ENCODE assay signal across 8 cellular contexts in genomic region chr3:9946112-9947024, GRCh38. TPM values are rescaled to one million over a fixed set of nuclear protein-coding genes. Genes with fewer than 3 reads are reported as not detected.
DNase-seq lines count a peak whose midpoint lies in the region; ATAC-seq and TF ChIP-seq lines count a peak whose summit lies in the region.

No MANE protein-coding gene starts in this region.

- H3K27me3 Mint-ChIP-seq in CD4-positive, alpha-beta T cell, result no peaks in the 10 kb centered on the region
- H3K27me3 Mint-ChIP-seq in activated T-cell treated with anti-CD3 and anti-CD28 coated beads, Interleukin-2, amount 50 U/mL, for 4 hours (ENCODE audit: low read depth), result no peaks in the 10 kb centered on the region

- H3K36me3 ChIP-seq in NT2/D1 (ENCODE audit: insufficient read depth, insufficient read length, low read length) (peaks cover 35% of the 10 kb centered on the region), mucosa of descending colon (ENCODE audit: low read depth) (no peaks in the 10 kb centered on the region)

- H3K4me1 ChIP-seq in NT2/D1 (ENCODE audit: insufficient read depth, insufficient read length), result peaks cover 7% of the 10 kb centered on the region
- H3K4me1 ChIP-seq in mucosa of descending colon (ENCODE audit: low read depth), result no peaks in the 10 kb centered on the region

- no peaks in the 10 kb centered on the region for H3K9me3 Mint-ChIP-seq in CD4-positive, alpha-beta T cell
- no peaks in the 10 kb centered on the region for H3K9me3 Mint-ChIP-seq in activated T-cell treated with anti-CD3 and anti-CD28 coated beads, Interleukin-2, amount 50 U/mL, for 4 hours

- H3K27ac ChIP-seq in CD4-positive, alpha-beta T cell (ENCODE audit: low read depth, low read length), result peak overlapping the region; percentile 47

- H3K9ac ChIP-seq in NT2/D1 (ENCODE audit: insufficient read length, low read depth), result peak overlapping the region; percentile 97

- no peaks in the 10 kb centered on the region for H3K9me3 ChIP-seq in CD4-positive, alpha-beta T cell (ENCODE audit: control insufficient read depth, low read length)
- H3K9me3 ChIP-seq in NT2/D1 (ENCODE audit: insufficient read depth, low read length) (no peaks in the 10 kb centered on the region), mucosa of descending colon (no peaks in the 10 kb centered on the region)

- H3K27ac Mint-ChIP-seq in CD4-positive, alpha-beta T cell, result peak overlapping the region; percentile 70

- DNase-seq in CD4-positive, alpha-beta T cell, result peak; percentile 65 to 89 (median 78)
- DNase-seq in NT2/D1 (ENCODE audit: low read depth, low spot score) (peak; percentile 83), erythroblast (lab: John Stamatoyannopoulos, UW) (peak; percentile 93 to 94), mucosa of descending colon (peak; percentile 91 to 93 (median 92))
- peak; percentile 83 for DNase-seq in activated T-cell treated with anti-CD3 and anti-CD28 coated beads, Interleukin-2, amount 50 U/mL, for 4 hours
- DNase-seq in stimulated activated CD8-positive, alpha-beta memory T cell treated with anti-CD3 and anti-CD28 coated beads, Interleukin-15, amount 100 ng/mL, for 48 hours (ENCODE audit: low read depth in 2 of 2), result peak; percentile 72 to 83

- peak; percentile 34 for TF ChIP-seq CTCF in CD4-positive, alpha-beta T cell (IDR thresholded peaks at IDR 0.05)
- TF ChIP-seq CTCF in mucosa of descending colon (IDR thresholded peaks at IDR 0.05), result peak; percentile 64

- CTCF ChIA-PET in CD4-positive, alpha-beta T cell (lab: Charles Lee), result interaction anchor here (1.9 kb wide), 1 partner anchor 14 kb away, joined by 20 read pairs; the partner anchor contains the start of gene CRELD1

- peaks cover 7% of the 10 kb centered on the region for H3K4me1 Mint-ChIP-seq in CD4-positive, alpha-beta T cell (ENCODE audit: low read depth)
- peaks cover 10% of the 10 kb centered on the region for H3K4me1 Mint-ChIP-seq in activated T-cell treated with anti-CD3 and anti-CD28 coated beads, Interleukin-2, amount 50 U/mL, for 4 hours (ENCODE audit: low read depth)

- H3K4me3 Mint-ChIP-seq in CD4-positive, alpha-beta T cell, result peak overlapping the region; percentile 62
- H3K4me3 Mint-ChIP-seq in activated T-cell treated with anti-CD3 and anti-CD28 coated beads, Interleukin-2, amount 50 U/mL, for 4 hours, result peak overlapping the region; percentile 84

- TF ChIP-seq POLR2A in erythroblast (IDR thresholded peaks at IDR 0.05; ENCODE audit: low read length), result peak; percentile 65

- POLR2A ChIA-PET in CD4-positive, alpha-beta T cell (lab: Charles Lee), result interaction anchor here (0.6 to 2.9 kb wide), 9 partner anchors 13 to 375 kb away, joined by 3 to 86 read pairs (median 6); partner anchors contain the start of genes ARPC4, CRELD1, EMC3 and JAGN1

- intact Hi-C loops in CD4-positive, alpha-beta T cell (cut with DNase I, micrococcal nuclease), result loop anchor here (1.0 to 5.0 kb wide), 3 partner anchors 14 to 444 kb away; no protein-coding TSS in a partner anchor
- intact Hi-C loops in mucosa of descending colon (cut with DNase I, micrococcal nuclease), result no loop called here

- no peaks in the 10 kb centered on the region for H3K27me3 ChIP-seq in CD4-positive, alpha-beta T cell (ENCODE audit: control insufficient read depth, insufficient read depth, low read length)
- no peaks in the 10 kb centered on the region for H3K27me3 ChIP-seq in NT2/D1 (ENCODE audit: insufficient read depth, insufficient read length)

- peak; percentile 93 for ATAC-seq in CD4-positive, alpha-beta T cell (ENCODE audit: poor library complexity)
- ATAC-seq in HG02885 (IDR thresholded peaks at IDR 0.05; ENCODE audit: poor library complexity, unreplicated experiment) (peak; percentile 67), mucosa of descending colon (peak; percentile 96), HG02588 (IDR thresholded peaks at IDR 0.05; ENCODE audit: unreplicated experiment) (no peak)
- ATAC-seq in activated T-cell treated with anti-CD3 and anti-CD28 coated beads, Interleukin-2, amount 50 U/mL, for 4 hours, result peak; percentile 90 to 94

- peak overlapping the region; percentile 80 for H3K4me3 ChIP-seq in NT2/D1 (ENCODE audit: insufficient read length, low read depth)
- peak overlapping the region; percentile 15 for H3K4me3 ChIP-seq in mucosa of descending colon

- H3K36me3 Mint-ChIP-seq in CD4-positive, alpha-beta T cell (ENCODE audit: low read depth), result peaks cover 16% of the 10 kb centered on the region
- peaks cover 4% of the 10 kb centered on the region for H3K36me3 Mint-ChIP-seq in activated T-cell treated with anti-CD3 and anti-CD28 coated beads, Interleukin-2, amount 50 U/mL, for 4 hours (ENCODE audit: insufficient read depth)

RNA-seq across cellular contexts. Expression of gene PRRT3, which starts 5.8 kb away (rescaled TPM):
- total RNA-seq in CD4-positive, alpha-beta T cell, result 1 to 10 TPM; 6.3 to 8.3 TPM
- total RNA-seq in activated T-cell treated with anti-CD3 and anti-CD28 coated beads, Interleukin-2, amount 50 U/mL, for 4 hours, result 1 to 10 TPM; 6.7 to 7.6 (median 7.5) TPM
- total RNA-seq in mucosa of descending colon, result 1 to 10 TPM; 1.0 to 1.8 (median 1.2) TPM

RNA-seq across cellular contexts. Expression of gene CRELD1, which starts 12.7 kb away (rescaled TPM):
- 10 to 100 TPM; 10.7 to 12.4 TPM for total RNA-seq in CD4-positive, alpha-beta T cell
- 10 to 100 TPM; 11.0 to 15.6 (median 13.0) TPM for total RNA-seq in activated T-cell treated with anti-CD3 and anti-CD28 coated beads, Interleukin-2, amount 50 U/mL, for 4 hours
- total RNA-seq in mucosa of descending colon, result 10 to 100 TPM; 16.7 to 54.1 (median 29.3) TPM

RNA-seq across cellular contexts. Expression of gene IL17RC, which starts 29.5 kb away (rescaled TPM):
- under 1 TPM; 0.42 to 0.88 TPM for total RNA-seq in CD4-positive, alpha-beta T cell
- total RNA-seq in activated T-cell treated with anti-CD3 and anti-CD28 coated beads, Interleukin-2, amount 50 U/mL, for 4 hours, result under 1 TPM; 0.27 to 0.53 (median 0.40) TPM
- 10 to 100 TPM; 36.1 to 45.6 (median 44.0) TPM for total RNA-seq in mucosa of descending colon

RNA-seq across cellular contexts. Expression of gene EMC3, which starts 40.3 kb away (rescaled TPM):
- 10 to 100 TPM; 41.0 to 42.3 TPM for total RNA-seq in CD4-positive, alpha-beta T cell
- 10 to 100 TPM; 47.1 to 58.8 (median 47.7) TPM for total RNA-seq in activated T-cell treated with anti-CD3 and anti-CD28 coated beads, Interleukin-2, amount 50 U/mL, for 4 hours
- 10 to 100 TPM; 61.2 to 75.5 (median 74.6) TPM for total RNA-seq in mucosa of descending colon

RNA-seq across cellular contexts. Expression of gene IL17RE, which starts 43.7 kb away (rescaled TPM):
- total RNA-seq in CD4-positive, alpha-beta T cell, result 1 to 10 TPM; 1.4 to 1.6 TPM
- under 1 TPM; 0.47 to 0.73 (median 0.61) TPM for total RNA-seq in activated T-cell treated with anti-CD3 and anti-CD28 coated beads, Interleukin-2, amount 50 U/mL, for 4 hours
- total RNA-seq in mucosa of descending colon, result 100 to 1,000 TPM in 1 of 3 donors, 10 to 100 TPM in 2; 41.8 to 116 (median 82.8) TPM

Comparison
In these comparisons a context has a peak if more than half of its experiments do, and no peak if none do; other contexts are left out.
1. RNA of gene IL17RC, which starts 29.5 kb away (total RNA-seq): 36.1 to 45.6 TPM in mucosa of descending colon; 0.42 to 0.88 TPM in CD4-positive, alpha-beta T cell and 0.27 to 0.53 TPM in activated T-cell treated with anti-CD3 and anti-CD28 coated beads, Interleukin-2, amount 50 U/mL, for 4 hours; every median in the first group is over 10 times any median in the second.
2. intact Hi-C loops: an anchor here in CD4-positive, alpha-beta T cell (1.0 to 5.0 kb wide); none called in mucosa of descending colon.
3. Peak in every context shown above with its lines, with median percentiles within 50 percentile points of each other: DNase-seq.